In the genomic region with DNA sequence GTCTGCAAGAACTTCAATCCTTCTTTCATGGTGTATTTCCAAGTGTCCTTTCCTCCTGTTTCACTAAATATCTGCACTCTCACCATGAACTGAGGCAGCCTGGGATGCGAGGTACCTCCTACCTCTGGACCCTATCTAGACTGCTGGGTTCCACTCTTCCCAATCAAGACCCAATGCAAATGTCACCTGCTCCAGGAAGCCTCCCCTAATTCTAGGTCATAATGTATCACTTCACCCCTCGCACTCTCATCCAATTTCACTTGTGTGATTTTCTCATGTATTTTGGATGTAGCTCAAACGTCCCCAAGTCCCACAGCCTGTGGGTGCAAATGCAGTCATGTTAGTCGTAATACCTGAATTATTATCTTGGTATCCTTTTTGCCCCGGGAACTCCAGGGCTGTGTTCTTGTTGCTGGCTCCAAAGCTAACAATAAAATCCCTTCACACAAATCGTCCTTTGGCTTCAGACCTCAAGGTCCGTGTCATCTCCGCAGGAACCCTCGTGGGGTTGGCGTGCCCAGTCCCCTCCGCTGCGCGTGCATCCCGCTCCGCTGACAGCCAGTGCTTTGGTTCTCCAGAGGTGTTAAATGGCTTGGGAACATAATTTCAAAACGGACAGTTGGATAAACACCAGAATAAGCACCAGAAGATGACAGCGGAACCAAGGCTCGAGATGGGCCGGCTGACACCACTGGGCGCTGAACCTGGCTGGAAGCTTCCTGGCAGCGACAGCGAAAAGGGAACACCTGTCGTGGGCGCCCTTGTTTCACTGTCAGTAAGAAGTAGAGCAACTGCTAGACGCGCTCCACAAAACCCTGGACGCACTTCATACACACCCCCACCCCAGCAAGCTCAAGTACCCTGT, we compare ENCODE assay signal across 8 cellular contexts. TPM values are rescaled to one million over a fixed set of nuclear protein-coding genes. Genes with fewer than 3 reads are reported as not detected.
DNase-seq lines count a peak whose midpoint lies in the region; ATAC-seq and TF ChIP-seq lines count a peak whose summit lies in the region.

No MANE protein-coding gene starts in this region.

- no peaks in the 10 kb centered on the region for H3K27me3 ChIP-seq in esophagus muscularis mucosa
- H3K27me3 ChIP-seq in prostate gland (replicated peaks; ENCODE audit: insufficient read depth): no peaks in the 10 kb centered on the region

- TF ChIP-seq POLR2A in esophagus muscularis mucosa (IDR thresholded peaks at IDR 0.05; ENCODE audit: low read depth) (no peak), prostate gland (IDR thresholded peaks at IDR 0.05) (no peak)

- DNase-seq in G401 (ENCODE audit: low spot score) (peak; percentile 31), RWPE1 (ENCODE audit: low spot score) (no peak), esophagus muscularis mucosa (ENCODE audit: extremely low spot score) (peak; percentile 91), prostate gland (ENCODE audit: low spot score) (peak; percentile 23), mucosa of gallbladder (ENCODE audit: low spot score) (no peak), kidney glomerular epithelial cell (lab: John Stamatoyannopoulos, UW) (no peak), MV-4-11 (lab: John Stamatoyannopoulos, UW) (no peak)

- TF ChIP-seq CTCF in RWPE1 (conservative IDR thresholded peaks at IDR 0.05; ENCODE audit: low read depth): no peak
- no peak for TF ChIP-seq CTCF in esophagus muscularis mucosa (IDR thresholded peaks at IDR 0.05)
- no peak for TF ChIP-seq CTCF in prostate gland (IDR thresholded peaks at IDR 0.05)

- H3K4me3 ChIP-seq in esophagus muscularis mucosa (peak overlapping the region; percentile 83 to 98 (median 94)), prostate gland (peak overlapping the region; percentile 89 to 99)

- intact Hi-C loops in esophagus muscularis mucosa (cut with DNase I) (loop anchor here (2.0 to 5.0 kb wide), 3 partner anchors 45 to 135 kb away; no protein-coding TSS in a partner anchor), prostate gland (cut with DNase I) (loop anchor here (10.0 kb wide), 1 partner anchor 133 kb away; no protein-coding TSS in a partner anchor)

- in situ Hi-C loops in G401 (cut with HindIII; ENCODE audit: low sequenced_read_pairs): no loop called here

- no peak for TF ChIP-seq EP300 in esophagus muscularis mucosa (IDR thresholded peaks at IDR 0.05)

- POLR2A ChIA-PET in RWPE1 (lab: Yijun Ruan, JAX; ENCODE audit: low non-redundant PET): no interaction called here

- CTCF ChIA-PET in RWPE1 (lab: Yijun Ruan, JAX): interaction anchor here (0.5 to 0.9 kb wide), 5 partner anchors 49 to 873 kb away, joined by 3 to 4 read pairs (median 3); no protein-coding TSS in a partner anchor

- H3K4me1 ChIP-seq in esophagus muscularis mucosa (peaks cover 24 to 40% (median 35%) of the 10 kb centered on the region in 4 donors), prostate gland (replicated peaks) (no peaks in the 10 kb centered on the region)

- 76% methylated on average over 27 of the region's 27 CpGs for WGBS in esophagus muscularis mucosa
- WGBS in prostate gland: 73% methylated on average over 27 of the region's 27 CpGs

- peak overlapping the region; percentile 96 for H3K27ac ChIP-seq in RWPE1
- H3K27ac ChIP-seq in esophagus muscularis mucosa (replicated peaks in 1 of 4): peak overlapping the region; percentile 95 to 98 (median 96)
- peak overlapping the region; percentile 85 to 97 for H3K27ac ChIP-seq in prostate gland

- H3K9me3 ChIP-seq in esophagus muscularis mucosa: no peaks in the 10 kb centered on the region
- no peaks in the 10 kb centered on the region for H3K9me3 ChIP-seq in prostate gland

- H3K36me3 ChIP-seq in esophagus muscularis mucosa (no peaks in the 10 kb centered on the region), prostate gland (no peaks in the 10 kb centered on the region)

- ATAC-seq in GM21737 (IDR thresholded peaks at IDR 0.05; ENCODE audit: unreplicated experiment): no peak

RNA-seq across cellular contexts. Expression of gene BACH1, which starts 1.0 kb away (rescaled TPM):
- total RNA-seq in G401 (2014; rRNA removed; shearing (Covaris generic)): 25.7 and 45.2 TPM in 2 replicates
- total RNA-seq in esophagus muscularis mucosa (10 to 100 TPM; 43.8 to 86.3 (median 50.9) TPM), prostate gland (10 to 100 TPM; 42.4 to 46.2 TPM), mucosa of gallbladder (50.0 TPM)

Comparison
In these comparisons a context has a peak if more than half of its experiments do, and no peak if none do; other contexts are left out.
1. DNase-seq: peak in G401 (single experiment), esophagus muscularis mucosa (single experiment) and prostate gland (single experiment); none in RWPE1 (single experiment), mucosa of gallbladder (single experiment), kidney glomerular epithelial cell (single experiment) and MV-4-11 (single experiment).
2. Peak in every context shown above with its lines, with median percentiles within 50 percentile points of each other: H3K27ac ChIP-seq.